Comparison of ENCODE assay signal across 23 cellular contexts in the genomic region with DNA sequence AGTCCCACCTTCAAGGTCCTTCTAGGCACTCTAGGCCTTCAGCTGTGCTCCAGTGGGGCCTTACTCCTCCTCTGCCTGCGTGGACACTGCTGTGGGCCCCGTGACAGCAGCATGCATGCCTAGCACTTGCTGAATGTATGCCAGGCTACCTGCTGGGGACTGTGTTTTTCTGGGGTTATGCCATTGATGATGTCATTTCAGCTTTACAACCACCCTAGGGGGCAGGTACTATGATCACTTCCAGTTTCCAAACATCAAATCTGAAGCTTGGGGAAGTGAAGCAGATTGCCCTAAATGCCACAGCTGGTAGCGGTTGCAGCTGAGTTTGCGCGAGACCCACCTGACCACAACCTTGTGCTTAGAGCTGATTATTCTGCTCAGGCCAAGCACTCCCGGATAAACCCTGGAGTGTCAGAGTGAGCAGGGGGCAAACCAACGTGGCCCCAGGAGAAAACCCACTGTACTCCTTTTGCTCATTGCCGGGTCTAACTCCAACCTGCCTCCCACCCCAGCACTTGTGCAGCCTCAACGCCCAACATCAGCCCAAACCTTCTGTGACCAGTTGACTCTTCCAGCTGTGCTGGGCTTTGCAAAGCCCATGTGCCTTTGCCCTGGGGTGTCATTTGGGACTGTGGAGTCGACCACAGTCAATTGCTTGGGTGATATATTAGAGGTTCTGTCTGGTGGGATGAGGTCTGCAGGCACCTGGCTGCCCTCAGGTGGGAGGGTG.
DNase-seq lines count a peak whose midpoint lies in the region; ATAC-seq and TF ChIP-seq lines count a peak whose summit lies in the region.
"Had no signal": no experiment of that assay in that cellular context is flagged by ENCODE, and none has a peak within 500 bp of the region (broad histone marks: within the 10 kb centered on the region; RNA-seq: fewer than 3 reads in every experiment).

No MANE protein-coding gene starts in this region.

- H3K4me1 ChIP-seq in osteoblast (ENCODE audit: insufficient read depth, low read length), result no peaks in the 10 kb centered on the region
- H3K4me1 ChIP-seq: colonic mucosa, heart left ventricle, lower lobe of right lung had no signal

- H3K36me3 ChIP-seq in osteoblast (ENCODE audit: insufficient read depth, low read length), result no peaks in the 10 kb centered on the region
- H3K36me3 ChIP-seq: colonic mucosa, heart left ventricle, lower lobe of right lung had no signal

- H4K20me1 ChIP-seq in osteoblast (ENCODE audit: insufficient read depth, low read length), result no peaks in the 10 kb centered on the region

- ATAC-seq in GM18511 (IDR thresholded peaks at IDR 0.05; ENCODE audit: unreplicated experiment), result no peak
- ATAC-seq: activated T-helper 17 cell treated with anti-CD3 and anti-CD28 coated beads, Interleukin-2, amount 50 U/mL, for 72 hours; heart left ventricle had no signal

- DNase-seq in NOMO-1 treated with DMSO at 0.1 percent for 48 hours (lab: John Stamatoyannopoulos, UW; ENCODE audit: unreplicated experiment) (peak; percentile 6), NOMO-1 (lab: John Stamatoyannopoulos, UW; ENCODE audit: unreplicated experiment in 2 of 2) (no peak), RPMI8226 (peak; percentile 86), osteoblast (ENCODE audit: insufficient read length, low spot score, missing footprints) (peak; percentile 50), germinal center (ENCODE audit: low spot score) (no peak), NCI-H510A (lab: John Stamatoyannopoulos, UW) (no peak)
- peak; percentile 12 for DNase-seq in Jurkat, Clone E6-1 (ENCODE audit: low read depth, low spot score)
- DNase-seq: ACHN; activated CD4-positive, alpha-beta memory T cell treated with anti-CD3 and anti-CD28 coated beads for 36 hours; activated CD4-positive, CD25-positive, alpha-beta regulatory T cell treated with anti-CD3 and anti-CD28 coated beads, Interleukin-2, amount 50 U/mL, for 72 hours; amygdala; colonic mucosa; effector CD8-positive, alpha-beta T cell; GM23248; heart left ventricle; lower lobe of right lung; NCI-H1105; NCI-H187 treated with DMSO at 0.1 percent for 48 hours; NCI-H446 treated with DMSO at 0.1 percent for 48 hours; stimulated activated CD4-positive, alpha-beta T cell treated with anti-CD3 and anti-CD28 coated beads, Interleukin-2, amount 100 ng/mL, for 24 hours had no signal

- H3K79me2 ChIP-seq in osteoblast (ENCODE audit: insufficient read depth, low read length), result no peaks in the 10 kb centered on the region

- TF ChIP-seq CTCF in osteoblast (IDR thresholded peaks at IDR 0.05; ENCODE audit: extremely low read depth, low read depth, low read length), result no peak

- H3K4me3 ChIP-seq in Jurkat, Clone E6-1 (ENCODE audit: low read length), result no peak overlapping the region
- no peak overlapping the region for H3K4me3 ChIP-seq in osteoblast (ENCODE audit: insufficient read depth, low read length)
- H3K4me3 ChIP-seq: colonic mucosa, GM23248, heart left ventricle, lower lobe of right lung had no signal

- no peaks in the 10 kb centered on the region for H3K9me3 ChIP-seq in osteoblast (ENCODE audit: low read depth, low read length)
- H3K9me3 ChIP-seq: colonic mucosa, heart left ventricle, lower lobe of right lung had no signal

- no peak overlapping the region for H3K4me2 ChIP-seq in osteoblast (ENCODE audit: insufficient read depth, low read length)

- no peak overlapping the region for H3K27ac ChIP-seq in osteoblast (ENCODE audit: low read depth, low read length)
- H3K27ac ChIP-seq: colonic mucosa, epithelial cell of prostate, GM23248, heart left ventricle, lower lobe of right lung had no signal

- H2AFZ ChIP-seq in osteoblast (ENCODE audit: low read length), result no peak overlapping the region
- H2AFZ ChIP-seq: GM23248 had no signal

- peaks cover 5% of the 10 kb centered on the region for H3K27me3 ChIP-seq in osteoblast (ENCODE audit: insufficient read depth, low read length)
- H3K27me3 ChIP-seq: colonic mucosa had no signal

Comparison
In these comparisons a context has a peak if more than half of its experiments do, and no peak if none do; other contexts are left out.
1. DNase-seq: peak in NOMO-1 treated with DMSO at 0.1 percent for 48 hours (single experiment), Jurkat, Clone E6-1 (single experiment), RPMI8226 (single experiment) and osteoblast (single experiment); none in NOMO-1 (0 of 2), germinal center (single experiment) and NCI-H510A (single experiment).